In the genomic region with DNA sequence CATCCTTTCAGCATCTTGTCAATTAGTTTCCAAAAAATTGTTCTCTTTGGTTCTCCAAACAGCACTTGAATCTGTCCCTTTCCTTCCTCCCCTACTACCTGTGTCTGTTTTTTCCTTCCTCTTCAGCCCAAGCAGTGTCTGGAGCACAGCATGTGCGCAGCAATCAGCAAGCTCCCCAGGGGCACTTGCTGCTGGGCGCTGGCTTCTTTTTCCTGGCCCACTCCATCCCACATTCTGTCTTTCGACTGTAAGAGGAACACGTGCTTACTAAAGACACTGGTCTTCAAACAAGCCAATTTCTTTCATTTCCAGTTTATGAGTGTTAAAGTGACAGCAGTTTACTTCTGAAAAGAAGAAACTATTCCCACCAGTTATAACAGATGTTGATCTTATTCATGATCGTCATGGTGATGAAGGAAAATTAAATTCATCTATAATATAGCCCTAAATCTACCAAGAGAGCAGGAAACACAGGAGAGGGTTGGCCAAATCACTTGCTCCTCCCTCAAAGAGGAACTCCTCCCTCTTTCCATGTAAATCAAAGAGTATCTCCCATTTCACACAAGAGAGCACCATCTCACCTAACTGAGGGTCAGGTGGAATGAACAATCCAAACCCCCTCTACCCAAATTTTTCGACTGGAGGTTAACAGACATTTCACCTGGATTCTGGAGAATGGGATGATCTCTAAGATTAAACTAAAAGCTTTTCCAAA, we compare ENCODE assay signal across 27 cellular contexts.
A peak's percentile ranks its signal among the peaks of the same experiment; 100 is the strongest.
DNase-seq lines count a peak whose midpoint lies in the region; ATAC-seq, FAIRE-seq and TF ChIP-seq lines count a peak whose summit lies in the region.
"Had no signal": no experiment of that assay in that cellular context is flagged by ENCODE, and none has a peak within 500 bp of the region (broad histone marks: within the 10 kb centered on the region; RNA-seq: fewer than 3 reads in every experiment).

No MANE protein-coding gene starts in this region.

- peaks cover 92% of the 10 kb centered on the region for H3K79me2 ChIP-seq in HepG2 (ENCODE audit: insufficient read depth, low read length)

- H3K4me3 ChIP-seq in HepG2 (replicated peaks in 1 of 3; ENCODE audit: insufficient read depth in 1 of 3, low read depth in 2 of 3, low read length in 3 of 3) (no peak overlapping the region), right lobe of liver (no peak overlapping the region), endodermal cell (ENCODE audit: low read length) (no peak overlapping the region)
- H3K4me3 ChIP-seq: gastrocnemius medialis, GM12878, right atrium auricular region, upper lobe of left lung had no signal

- H3K27me3 ChIP-seq in HepG2 (ENCODE audit: control insufficient read depth in 1 of 2, insufficient read depth in 2 of 2, low read length in 2 of 2) (no peaks in the 10 kb centered on the region), right lobe of liver (no peaks in the 10 kb centered on the region), endodermal cell (ENCODE audit: control insufficient read depth, insufficient read depth, low read length, poor library complexity, severe bottlenecking) (no peaks in the 10 kb centered on the region)
- H3K27me3 ChIP-seq: right atrium auricular region, upper lobe of left lung had no signal

- DNase-seq in HepG2 (ENCODE audit: low spot score) = no peak
- DNase-seq in right lobe of liver = no peak
- peak; percentile 57 for DNase-seq in NCI-H345 treated with DMSO at 0.1 percent for 48 hours (lab: John Stamatoyannopoulos, UW; ENCODE audit: unreplicated experiment)
- no peak for DNase-seq in endodermal cell
- no peak for DNase-seq in globus pallidus (ENCODE audit: low spot score)
- DNase-seq in left colon = no peak
- no peak for DNase-seq in amniotic stem cell (lab: John Stamatoyannopoulos, UW)
- DNase-seq: activated B cell treated with CpG ODN at 0.5 μM for 24 hours; activated CD4-positive, alpha-beta memory T cell treated with anti-CD3 and anti-CD28 coated beads, Interleukin-2, amount 10 ng/mL, durations not matched to agents 7 days and 5 days; activated naive CD4-positive, alpha-beta T cell treated with anti-CD3 and anti-CD28 coated beads, Interleukin-2, amount 50 U/mL, for 16 hours; activated T-cell treated with anti-CD3 and anti-CD28 coated beads, Interleukin-2, amount 50 U/mL, for 48 hours; Calu3; cortex of kidney; gastrocnemius medialis; GDM1; NCI-H1436 treated with DMSO at 0.1 percent for 48 hours; NCI-H446; occipital lobe; Right ventricle myocardium superior; stimulated activated naive CD8-positive, alpha-beta T cell treated with anti-CD3 and anti-CD28 coated beads, Interleukin-15, Interleukin-2, amounts not matched to agents 100 U/mL and 50 U/mL, for 24 hours; upper lobe of left lung had no signal

- no peaks in the 10 kb centered on the region for H3K27me3 Mint-ChIP-seq in endodermal cell (ENCODE audit: insufficient read depth)

- BruUV-seq in HepG2 (replicated peaks; lab: Mats Ljungman, UMichigan) = TSS peak; percentile 5

- H3K4me1 Mint-ChIP-seq in endodermal cell = peaks cover 27% of the 10 kb centered on the region
- H3K4me1 Mint-ChIP-seq: activated B cell treated with CpG ODN at 0.5 μM for 24 hours; activated CD4-positive, alpha-beta memory T cell treated with anti-CD3 and anti-CD28 coated beads, Interleukin-2, amount 10 ng/mL, durations not matched to agents 7 days and 5 days had no signal

- CTCF ChIA-PET in HepG2 (lab: Yijun Ruan, JAX; ENCODE audit: low intra/inter-chr PET ratio, low total read pairs) = no interaction called here

- H3K4me1 ChIP-seq in HepG2 (ENCODE audit: insufficient read depth, low read length) = peaks cover 77% of the 10 kb centered on the region
- peaks cover 0 to 6% (median 2%) of the 10 kb centered on the region in 4 donors for H3K4me1 ChIP-seq in right lobe of liver
- peaks cover 11% of the 10 kb centered on the region for H3K4me1 ChIP-seq in endodermal cell (ENCODE audit: control insufficient read depth, insufficient read depth, low read length)
- H3K4me1 ChIP-seq: gastrocnemius medialis, right atrium auricular region had no signal

- POLR2A ChIA-PET in HepG2 (lab: Yijun Ruan, JAX) = no interaction called here

- ATAC-seq in HepG2 = no peak
- ATAC-seq in right lobe of liver = no peak
- no peak for ATAC-seq in HG03521 (IDR thresholded peaks at IDR 0.05; ENCODE audit: unreplicated experiment)
- ATAC-seq in left colon = no peak
- ATAC-seq: gastrocnemius medialis; GM12878; left lobe of liver; stimulated activated naive CD8-positive, alpha-beta T cell treated with anti-CD3 and anti-CD28 coated beads, Interleukin-15, Interleukin-2, amounts not matched to agents 100 U/mL and 50 U/mL, for 24 hours had no signal

- H3K9ac ChIP-seq in HepG2 (ENCODE audit: insufficient read depth, low read depth, low read length) = no peak overlapping the region
- H3K9ac ChIP-seq in endodermal cell (ENCODE audit: extremely low read depth, low read length, poor library complexity, severe bottlenecking) = no peak overlapping the region

- H3K9me3 Mint-ChIP-seq in endodermal cell = no peaks in the 10 kb centered on the region
- H3K9me3 Mint-ChIP-seq: activated CD4-positive, alpha-beta memory T cell treated with anti-CD3 and anti-CD28 coated beads, Interleukin-2, amount 10 ng/mL, durations not matched to agents 7 days and 5 days; T-helper 1 cell treated with Interleukin-12 subunit alpha and Interleukin-12 subunit beta and Interleukin-4 antibody, amounts not matched to agents 30 μg/mL and 1 μg/mL, for 36 hours had no signal

- H3K36me3 ChIP-seq in HepG2 (replicated peaks in 1 of 2; ENCODE audit: control insufficient read depth in 1 of 2, insufficient read depth in 2 of 2, low read length in 2 of 2) = no peaks in the 10 kb centered on the region; a peak in 1 of 5 replicates
- no peaks in the 10 kb centered on the region for H3K36me3 ChIP-seq in right lobe of liver
- H3K36me3 ChIP-seq in endodermal cell (ENCODE audit: control insufficient read depth, insufficient read depth, low read length) = no peaks in the 10 kb centered on the region
- H3K36me3 ChIP-seq: gastrocnemius medialis, right atrium auricular region, upper lobe of left lung had no signal

- no peak overlapping the region for H3K4me2 ChIP-seq in HepG2 (ENCODE audit: low read depth, low read length)

- TF ChIP-seq POLR2A in HepG2 (IDR thresholded peaks at IDR 0.05; ENCODE audit: insufficient read depth in 1 of 2, low read depth in 2 of 2, low read length in 2 of 2) = no peak
- TF ChIP-seq POLR2A in right lobe of liver (IDR thresholded peaks at IDR 0.05) = no peak

- TF ChIP-seq RAD21 in HepG2 (CRISPR knock-in tag; IDR thresholded peaks at IDR 0.05) = no peak

- TF ChIP-seq CTCF in HepG2 (CRISPR knock-in tag; IDR thresholded peaks at IDR 0.05) = no peak
- TF ChIP-seq CTCF in right lobe of liver (IDR thresholded peaks at IDR 0.05) = no peak
- no peak for TF ChIP-seq CTCF in endodermal cell (conservative IDR thresholded peaks at IDR 0.05)

- no peak overlapping the region for H2AFZ ChIP-seq in HepG2 (ENCODE audit: low read length)

- FAIRE-seq in HepG2 (lab: Jason Lieb, UNC) = no peak
- FAIRE-seq: GM12878, HTR-8/SVneo had no signal

- H3K9me3 ChIP-seq in HepG2 (ENCODE audit: low read length) (no peaks in the 10 kb centered on the region), right lobe of liver (no peaks in the 10 kb centered on the region), endodermal cell (ENCODE audit: control insufficient read depth, low read length) (peaks cover 7% of the 10 kb centered on the region)
- H3K9me3 ChIP-seq: gastrocnemius medialis, right atrium auricular region, upper lobe of left lung had no signal

- peak overlapping the region; percentile 13 for H3K27ac Mint-ChIP-seq in endodermal cell
- H3K27ac Mint-ChIP-seq: activated B cell treated with CpG ODN at 0.5 μM for 24 hours; activated CD4-positive, alpha-beta memory T cell treated with anti-CD3 and anti-CD28 coated beads, Interleukin-2, amount 10 ng/mL, durations not matched to agents 7 days and 5 days; T-helper 1 cell treated with Interleukin-12 subunit alpha and Interleukin-12 subunit beta and Interleukin-4 antibody, amounts not matched to agents 30 μg/mL and 1 μg/mL, for 36 hours had no signal

- in situ Hi-C loops in HepG2 (cut with HindIII; ENCODE audit: extremely low pct_ligation_motif_present, low pct_unique_long_range_greater_than_20kb) = no loop called here

- 91% methylated on average over 6 of the region's 6 CpGs for WGBS in HepG2 (ENCODE audit: low lambda C conversion rate)
- 44% methylated on average over 6 of the region's 6 CpGs for WGBS in right lobe of liver (ENCODE audit: insufficient coverage, low coverage, low lambda C conversion rate, missing lambda C conversion rate)
- 74 to 82% methylated on average over 3 to 5 of the region's 6 CpGs for WGBS in endodermal cell (ENCODE audit: insufficient coverage in 1 of 2, insufficient read length in 1 of 2), 2 experiments

- H3K4me3 Mint-ChIP-seq in endodermal cell = no peak overlapping the region
- H3K4me3 Mint-ChIP-seq: activated B cell treated with CpG ODN at 0.5 μM for 24 hours; activated CD4-positive, alpha-beta memory T cell treated with anti-CD3 and anti-CD28 coated beads, Interleukin-2, amount 10 ng/mL, durations not matched to agents 7 days and 5 days; T-helper 1 cell treated with Interleukin-12 subunit alpha and Interleukin-12 subunit beta and Interleukin-4 antibody, amounts not matched to agents 30 μg/mL and 1 μg/mL, for 36 hours had no signal

- TF ChIP-seq EP300 in HepG2 (IDR thresholded peaks at IDR 0.05; ENCODE audit: low read depth in 2 of 2, low read length in 2 of 2) = no peak
- no peak for TF ChIP-seq EP300 in HepG2 (CRISPR knock-in tag; IDR thresholded peaks at IDR 0.05; ENCODE audit: borderline replicate concordance)

- H4K20me1 ChIP-seq in HepG2 (ENCODE audit: insufficient read depth, low read length) = peaks cover 85% of the 10 kb centered on the region

- intact Hi-C loops in HepG2 (cut with micrococcal nuclease; ENCODE audit: unreplicated experiment) (no loop called here), right lobe of liver (cut with DNase I) (no loop called here), left colon (cut with DNase I, micrococcal nuclease) (no loop called here)

- H3K27ac ChIP-seq in HepG2 (ENCODE audit: extremely low read length, insufficient read depth, low read length) = no peak overlapping the region
- H3K27ac ChIP-seq in right lobe of liver = no peak overlapping the region
- no peak overlapping the region for H3K27ac ChIP-seq in endodermal cell (ENCODE audit: low read depth, low read length)
- H3K27ac ChIP-seq: gastrocnemius medialis, right atrium auricular region, upper lobe of left lung had no signal

- peaks cover 10% of the 10 kb centered on the region for H3K36me3 Mint-ChIP-seq in endodermal cell (ENCODE audit: low read depth)
